In the genomic region with DNA sequence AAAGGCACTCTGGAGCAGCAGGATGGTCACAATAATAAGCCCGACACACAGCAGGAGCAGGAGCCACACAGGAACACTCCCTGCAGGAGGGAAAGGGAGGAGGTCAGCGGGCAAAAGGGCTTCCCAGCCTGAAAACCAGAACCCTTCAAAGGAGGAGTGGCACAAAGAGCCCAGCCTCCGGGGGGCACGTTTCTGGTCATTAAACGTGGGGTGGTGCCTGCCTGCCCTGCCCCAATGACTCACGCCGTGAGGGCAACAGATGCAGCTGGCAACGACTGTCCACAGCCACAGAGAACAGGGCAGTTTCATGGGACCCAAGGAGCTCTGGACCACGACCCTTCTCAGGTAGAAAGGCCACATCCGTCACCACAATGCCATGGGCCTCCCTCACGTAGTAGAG, we compare ENCODE assay signal across 20 cellular contexts. TPM values are rescaled to one million over a fixed set of nuclear protein-coding genes. Genes with fewer than 3 reads are reported as not detected.
A peak's percentile ranks its signal among the peaks of the same experiment; 100 is the strongest.
DNase-seq lines count a peak whose midpoint lies in the region; ATAC-seq, FAIRE-seq and TF ChIP-seq lines count a peak whose summit lies in the region.
"Had no signal": no experiment of that assay in that cellular context is flagged by ENCODE, and none has a peak within 500 bp of the region (broad histone marks: within the 10 kb centered on the region; RNA-seq: fewer than 3 reads in every experiment).

No MANE protein-coding gene starts in this region.

- no peak for ATAC-seq in natural killer cell treated with Interleukin-12 subunit alpha and Interleukin-12 subunit beta and Interleukin-15 and Interleukin-18, amount 100 ng/mL, for 72 hours
- ATAC-seq in natural killer cell = no peak
- no peak for ATAC-seq in T-cell (replicated peaks in 1 of 4)
- ATAC-seq: Panc1 had no signal

- H3K9ac ChIP-seq in mucosa of stomach (ENCODE audit: low read length) = peak overlapping the region; percentile 6
- H3K9ac ChIP-seq: BLaER1 had no signal

- H3K36me3 Mint-ChIP-seq in natural killer cell treated with Interleukin-12 subunit alpha and Interleukin-12 subunit beta and Interleukin-15 and Interleukin-18, amount 100 ng/mL, for 72 hours = peaks cover 6% of the 10 kb centered on the region
- H3K36me3 Mint-ChIP-seq in natural killer cell (no peaks in the 10 kb centered on the region), T-cell (peaks cover 13% of the 10 kb centered on the region), type B pancreatic cell (peaks cover 8% of the 10 kb centered on the region), chondrocyte (ENCODE audit: low read depth) (peaks cover 9% of the 10 kb centered on the region)

- peaks cover 17 to 28% of the 10 kb centered on the region in 2 donors for H3K4me1 Mint-ChIP-seq in natural killer cell treated with Interleukin-12 subunit alpha and Interleukin-12 subunit beta and Interleukin-15 and Interleukin-18, amount 100 ng/mL, for 72 hours (ENCODE audit: low read depth in 2 of 2)
- H3K4me1 Mint-ChIP-seq in natural killer cell (peaks cover 18 to 34% of the 10 kb centered on the region in 2 donors), T-cell (peaks cover 25 to 33% (median 31%) of the 10 kb centered on the region in 3 donors), type B pancreatic cell (ENCODE audit: unreplicated experiment) (peaks cover 12% of the 10 kb centered on the region), chondrocyte (ENCODE audit: low read depth) (peaks cover 14% of the 10 kb centered on the region)

- H3K27ac Mint-ChIP-seq in natural killer cell treated with Interleukin-12 subunit alpha and Interleukin-12 subunit beta and Interleukin-15 and Interleukin-18, amount 100 ng/mL, for 72 hours = no peak overlapping the region
- no peak overlapping the region for H3K27ac Mint-ChIP-seq in natural killer cell
- H3K27ac Mint-ChIP-seq in T-cell = peak overlapping the region; percentile 8 to 22
- H3K27ac Mint-ChIP-seq in type B pancreatic cell = no peak overlapping the region
- H3K27ac Mint-ChIP-seq in chondrocyte (ENCODE audit: unreplicated experiment) = no peak overlapping the region
- H3K27ac Mint-ChIP-seq: H9 had no signal

- no peaks in the 10 kb centered on the region for H3K27me3 Mint-ChIP-seq in natural killer cell treated with Interleukin-12 subunit alpha and Interleukin-12 subunit beta and Interleukin-15 and Interleukin-18, amount 100 ng/mL, for 72 hours
- H3K27me3 Mint-ChIP-seq in natural killer cell (ENCODE audit: low read depth in 2 of 2) (no peaks in the 10 kb centered on the region), T-cell (no peaks in the 10 kb centered on the region), type B pancreatic cell (peaks cover 1% of the 10 kb centered on the region), chondrocyte (ENCODE audit: low read depth) (no peaks in the 10 kb centered on the region)

- H3K4me3 Mint-ChIP-seq in natural killer cell treated with Interleukin-12 subunit alpha and Interleukin-12 subunit beta and Interleukin-15 and Interleukin-18, amount 100 ng/mL, for 72 hours = no peak overlapping the region
- no peak overlapping the region for H3K4me3 Mint-ChIP-seq in natural killer cell
- H3K4me3 Mint-ChIP-seq in T-cell = peak overlapping the region in 2 of 3 donors; percentile 13 to 93
- peak overlapping the region; percentile 63 for H3K4me3 Mint-ChIP-seq in type B pancreatic cell
- H3K4me3 Mint-ChIP-seq in chondrocyte (ENCODE audit: unreplicated experiment) = no peak overlapping the region

- TF ChIP-seq CTCF in natural killer cell (IDR thresholded peaks at IDR 0.05) = no peak
- TF ChIP-seq CTCF in type B pancreatic cell (conservative IDR thresholded peaks at IDR 0.05) = no peak
- TF ChIP-seq CTCF in chondrocyte (IDR thresholded peaks at IDR 0.05) = no peak

- H3K4me1 ChIP-seq in mucosa of stomach (ENCODE audit: control insufficient read depth, insufficient read depth, low read length) = peaks cover 14% of the 10 kb centered on the region

- no peak for FAIRE-seq in RCC 7860 (lab: Jason Lieb, UNC)

- no peaks in the 10 kb centered on the region for H3K27me3 ChIP-seq in mucosa of stomach (ENCODE audit: control insufficient read depth, insufficient read depth, low read length)
- H3K27me3 ChIP-seq: BLaER1 had no signal

- intact Hi-C loops in natural killer cell (cut with micrococcal nuclease) = loop anchor here (5.0 to 10.0 kb wide), 2 partner anchors 47 to 79 kb away; a partner anchor contains a TSS

- H3K9me3 ChIP-seq in mucosa of stomach (ENCODE audit: control insufficient read depth, low read length) = no peaks in the 10 kb centered on the region
- H3K9me3 ChIP-seq: BLaER1 had no signal

- POLR2A ChIA-PET in T-cell (lab: Charles Lee) = no interaction called here

- H3K36me3 ChIP-seq in mucosa of stomach (ENCODE audit: control insufficient read depth, insufficient read depth, low read length) = peaks cover 12% of the 10 kb centered on the region

- H3K9me3 Mint-ChIP-seq in natural killer cell treated with Interleukin-12 subunit alpha and Interleukin-12 subunit beta and Interleukin-15 and Interleukin-18, amount 100 ng/mL, for 72 hours = no peaks in the 10 kb centered on the region
- H3K9me3 Mint-ChIP-seq in natural killer cell (no peaks in the 10 kb centered on the region), T-cell (no peaks in the 10 kb centered on the region), type B pancreatic cell (no peaks in the 10 kb centered on the region), chondrocyte (ENCODE audit: low read depth) (no peaks in the 10 kb centered on the region)
- H3K9me3 Mint-ChIP-seq: H9 had no signal

- H3K4me3 ChIP-seq in mucosa of stomach (ENCODE audit: low read length) = no peak overlapping the region
- H3K4me3 ChIP-seq: BLaER1 had no signal

- peak; percentile 58 for DNase-seq in natural killer cell treated with Interleukin-12 subunit alpha and Interleukin-12 subunit beta and Interleukin-15 and Interleukin-18, amount 100 ng/mL, for 72 hours (ENCODE audit: low spot score)
- no peak for DNase-seq in natural killer cell
- DNase-seq in T-cell = no peak
- no peak for DNase-seq in type B pancreatic cell (ENCODE audit: extremely low spot score, unreplicated experiment)
- DNase-seq in NCI-H526 (lab: John Stamatoyannopoulos, UW) = no peak
- DNase-seq in RCC 7860 (ENCODE audit: low spot score) = no peak
- DNase-seq in chondrocyte (ENCODE audit: low spot score) = no peak
- DNase-seq: DMS153, EL, H9, IMR-90, NCI-H1417, NCI-H1930, NCI-H2171 treated with DMSO at 0.1 percent for 48 hours, NCI-H82, SHP77 treated with DMSO at 0.1 percent for 48 hours had no signal

- CTCF ChIA-PET in T-cell (lab: Charles Lee) = no interaction called here

RNA-seq across cellular contexts. Expression of a gene that starts 3.0 kb away (rescaled TPM):
- 100 to 1,000 TPM in 1 of 2 donors, 10 to 100 TPM in 1; 91.6 to 109 TPM for total RNA-seq in natural killer cell treated with Interleukin-12 subunit alpha and Interleukin-12 subunit beta and Interleukin-15 and Interleukin-18, amount 100 ng/mL, for 72 hours
- 10 to 100 TPM; 24.6 to 41.5 (median 31.2) TPM for total RNA-seq in natural killer cell
- total RNA-seq in T-cell = 10 to 100 TPM; 23.3 to 62.2 (median 59.9) TPM
- 52.3 and 53.6 TPM in 2 replicates for total RNA-seq in type B pancreatic cell (ENCODE audit: low replicate concordance)
- 44.7 to 53.0 TPM (median 49.4 TPM) in 3 replicates for total RNA-seq in chondrocyte

RNA-seq across cellular contexts. Expression of a gene that starts 7.8 kb away (rescaled TPM):
- not detected for total RNA-seq in natural killer cell treated with Interleukin-12 subunit alpha and Interleukin-12 subunit beta and Interleukin-15 and Interleukin-18, amount 100 ng/mL, for 72 hours
- total RNA-seq in natural killer cell (not detected), T-cell (not detected), type B pancreatic cell (ENCODE audit: low replicate concordance) (not detected in 2 replicates), chondrocyte (not detected in 3 replicates)
- total RNA-seq: H9, IMR-90, NCI-H460 had no signal

RNA-seq across cellular contexts. Expression of a gene that starts 7.8 kb away (rescaled TPM):
- under 1 TPM in 1 of 2 donors, not detected in 1; 0.25 TPM for total RNA-seq in natural killer cell treated with Interleukin-12 subunit alpha and Interleukin-12 subunit beta and Interleukin-15 and Interleukin-18, amount 100 ng/mL, for 72 hours
- total RNA-seq in natural killer cell (1 to 10 TPM in 2 of 3 donors, under 1 TPM in 1; 0.88 to 2.4 (median 1.2) TPM), T-cell (1 to 10 TPM in 3 of 5 donors, under 1 TPM in 2; 0.66 to 1.4 (median 1.2) TPM), type B pancreatic cell (ENCODE audit: low replicate concordance) (0.12 and 0.51 TPM in 2 replicates), chondrocyte (0.30 to 0.44 TPM (median 0.31 TPM) in 3 replicates)
- total RNA-seq: IMR-90 had no signal

RNA-seq across cellular contexts. Expression of a gene that starts 12.5 kb away (rescaled TPM):
- total RNA-seq in natural killer cell treated with Interleukin-12 subunit alpha and Interleukin-12 subunit beta and Interleukin-15 and Interleukin-18, amount 100 ng/mL, for 72 hours = 1 to 10 TPM in 1 of 2 donors, under 1 TPM in 1; 0.36 to 1.4 TPM
- total RNA-seq in natural killer cell (not detected), T-cell (1 to 10 TPM in 1 of 5 donors, under 1 TPM in 3, not detected in 1; 0.21 to 1.1 (median 0.34) TPM), type B pancreatic cell (ENCODE audit: low replicate concordance) (1.8 and 2.4 TPM in 2 replicates), chondrocyte (9.6 to 15.9 TPM (median 13.5 TPM) in 3 replicates)

RNA-seq across cellular contexts. Expression of a gene that starts 17.4 kb away (rescaled TPM):
- not detected for total RNA-seq in natural killer cell treated with Interleukin-12 subunit alpha and Interleukin-12 subunit beta and Interleukin-15 and Interleukin-18, amount 100 ng/mL, for 72 hours
- total RNA-seq in natural killer cell (not detected), T-cell (not detected), type B pancreatic cell (ENCODE audit: low replicate concordance) (not detected in 2 replicates), chondrocyte (not detected in 3 replicates)
- total RNA-seq: H9, IMR-90, NCI-H460 had no signal

Comparison
In these comparisons a context has a peak if more than half of its experiments do, and no peak if none do; other contexts are left out.
1. H3K27ac Mint-ChIP-seq: peak in T-cell (2 of 2); none in natural killer cell treated with Interleukin-12 subunit alpha and Interleukin-12 subunit beta and Interleukin-15 and Interleukin-18, amount 100 ng/mL, for 72 hours (0 of 2), natural killer cell (0 of 2), type B pancreatic cell (single experiment) and chondrocyte (single experiment).
2. H3K4me3 Mint-ChIP-seq: peak in T-cell (2 of 3) and type B pancreatic cell (single experiment); none in natural killer cell treated with Interleukin-12 subunit alpha and Interleukin-12 subunit beta and Interleukin-15 and Interleukin-18, amount 100 ng/mL, for 72 hours (single experiment), natural killer cell (single experiment) and chondrocyte (single experiment).